ENCODE assay signal across 1 cellular context in the genomic region with DNA sequence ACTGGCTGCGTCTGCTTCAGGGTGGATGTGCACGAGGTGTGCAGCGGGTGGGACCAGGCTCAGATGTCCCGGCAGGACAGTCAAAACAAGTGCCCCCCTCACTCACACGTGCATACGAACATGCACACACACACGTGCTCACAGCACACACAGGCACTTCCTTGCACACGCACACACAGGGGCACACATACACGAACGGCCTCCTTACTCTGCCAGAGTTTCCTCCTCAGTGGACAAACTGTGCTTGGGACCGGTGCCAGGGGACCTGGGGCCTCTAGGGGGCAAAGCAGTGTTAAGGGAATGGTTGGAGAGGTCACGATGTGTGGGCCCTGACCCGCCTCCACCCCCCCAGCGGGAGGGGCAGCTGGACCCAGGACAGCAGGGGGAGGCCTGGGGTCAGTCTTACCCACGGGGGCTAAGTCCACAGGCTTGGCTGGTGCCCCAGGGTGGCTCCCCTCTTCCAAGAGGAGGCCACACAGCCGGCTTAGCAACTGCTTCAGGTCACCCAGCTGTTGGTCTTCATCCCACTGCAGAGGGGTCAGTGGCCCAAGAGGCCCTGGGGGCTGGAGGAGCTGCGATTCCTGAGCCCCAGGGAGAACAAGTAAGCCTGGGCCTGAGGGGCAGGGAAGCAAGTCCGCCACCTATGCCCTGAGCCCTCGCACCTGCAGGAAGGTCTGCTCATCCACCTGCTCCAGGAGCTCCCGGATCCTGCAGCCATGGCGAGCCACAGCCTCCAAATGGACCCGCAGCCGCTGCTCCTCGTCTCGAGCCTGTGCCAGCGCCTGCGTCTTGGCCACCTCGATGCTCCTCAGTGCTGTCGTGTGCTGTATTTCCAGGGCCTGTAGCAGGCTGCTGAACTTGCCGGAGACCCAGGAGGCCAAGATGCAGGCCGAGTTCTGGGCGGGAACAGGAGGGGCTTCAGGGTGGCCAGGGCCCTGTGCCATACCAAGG.
A peak's percentile ranks its signal among the peaks of the same experiment; 100 is the strongest.
TF ChIP-seq lines count a peak whose summit lies in the region.

No MANE protein-coding gene starts in this region.

TF ChIP-seq in endothelial cell of umbilical vein, 7 proteins besides CTCF, POLR2A, EP300 and RAD21:
- peak; percentile 14 for TF ChIP-seq POLR2AphosphoS5 (IDR thresholded peaks at IDR 0.05; ENCODE audit: insufficient read depth, low read depth, low read length)
- TF ChIP-seq JUN (IDR thresholded peaks at IDR 0.05; ENCODE audit: borderline replicate concordance, insufficient read depth, insufficient read length, low read depth), result no peak
